Comparison of ENCODE assay signal across 32 cellular contexts in the genomic region with DNA sequence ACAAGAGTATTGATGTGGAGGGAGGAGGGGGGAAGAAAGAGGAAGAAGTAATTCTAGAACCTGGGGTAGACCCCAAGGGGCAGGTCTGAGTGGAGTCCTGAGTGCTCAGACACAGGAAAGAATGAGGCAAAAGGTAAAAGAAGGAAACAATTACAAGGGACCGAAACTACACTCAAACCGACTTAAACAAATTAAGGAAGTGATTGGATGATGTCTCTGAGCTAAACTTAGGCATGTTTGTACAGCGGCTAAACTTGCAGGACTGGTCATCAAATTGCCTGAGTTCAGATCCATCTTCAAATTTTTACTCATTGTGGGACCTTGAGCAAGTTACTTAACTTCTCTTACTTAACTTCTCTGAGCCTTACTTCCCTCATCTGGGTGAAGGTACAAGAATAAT.
DNase-seq lines count a peak whose midpoint lies in the region; ATAC-seq and TF ChIP-seq lines count a peak whose summit lies in the region.
"Had no signal": no experiment of that assay in that cellular context is flagged by ENCODE, and none has a peak within 500 bp of the region (broad histone marks: within the 10 kb centered on the region; RNA-seq: fewer than 3 reads in every experiment).

No MANE protein-coding gene starts in this region.

- H3K4me3 ChIP-seq in Karpas-422 (ENCODE audit: low read length): no peak overlapping the region
- H3K4me3 ChIP-seq: lower lobe of right lung, mucosa of descending colon, tibial nerve had no signal

- no peak for TF ChIP-seq CTCF in progenitor cell of endocrine pancreas (IDR thresholded peaks at IDR 0.05; ENCODE audit: unreplicated experiment)

- no peaks in the 10 kb centered on the region for H3K27me3 ChIP-seq in Karpas-422 (ENCODE audit: low read length)
- H3K27me3 ChIP-seq: brain microvascular endothelial cell, tibial nerve had no signal

- ATAC-seq in GM18867 (IDR thresholded peaks at IDR 0.05; ENCODE audit: unreplicated experiment): peak; percentile 60
- ATAC-seq in GM19023 (IDR thresholded peaks at IDR 0.05; ENCODE audit: unreplicated experiment): no peak
- no peak for ATAC-seq in HG02759 (IDR thresholded peaks at IDR 0.05; ENCODE audit: unreplicated experiment)
- ATAC-seq: activated T-helper 17 cell treated with anti-CD3 and anti-CD28 coated beads, Interleukin-2, amount 50 U/mL, for 72 hours; lower lobe of right lung; mucosa of descending colon; natural killer cell treated with Interleukin-12 subunit alpha and Interleukin-12 subunit beta and Interleukin-15 and Interleukin-18, amount 100 ng/mL, for 72 hours; Panc1 had no signal

- peaks cover 10% of the 10 kb centered on the region for H3K27me3 Mint-ChIP-seq in progenitor cell of endocrine pancreas
- no peaks in the 10 kb centered on the region for H3K27me3 Mint-ChIP-seq in activated CD4-positive, alpha-beta T cell treated with anti-CD3 and anti-CD28 coated beads, Interleukin-2, amount 10 ng/mL, durations not matched to agents 7 days and 5 days

- POLR2A ChIA-PET in activated CD4-positive, alpha-beta T cell treated with anti-CD3 and anti-CD28 coated beads, Interleukin-2, amount 10 ng/mL, durations not matched to agents 7 days and 5 days (lab: Charles Lee): no interaction called here

- no peaks in the 10 kb centered on the region for H3K9me2 ChIP-seq in Karpas-422 (replicated peaks; ENCODE audit: insufficient read depth, low read length)

- CTCF ChIA-PET in activated CD4-positive, alpha-beta T cell treated with anti-CD3 and anti-CD28 coated beads, Interleukin-2, amount 10 ng/mL, durations not matched to agents 7 days and 5 days (lab: Charles Lee): no interaction called here

- no peaks in the 10 kb centered on the region for H3K79me2 ChIP-seq in Karpas-422 (ENCODE audit: low read length)

- H4K20me1 ChIP-seq in Karpas-422 (ENCODE audit: insufficient read depth, low read depth, low read length): no peaks in the 10 kb centered on the region

- no peak overlapping the region for H3K27ac ChIP-seq in Karpas-422 (ENCODE audit: low read length)
- H3K27ac ChIP-seq: brain microvascular endothelial cell, epithelial cell of prostate, lower lobe of right lung, tibial nerve had no signal

- no peak overlapping the region for H3K9ac ChIP-seq in Karpas-422 (ENCODE audit: low read length)

- peak; percentile 67 for DNase-seq in Karpas-422
- peak; percentile 70 for DNase-seq in SKM-1 (lab: John Stamatoyannopoulos, UW; ENCODE audit: unreplicated experiment)
- no peak for DNase-seq in progenitor cell of endocrine pancreas (ENCODE audit: low spot score, unreplicated experiment)
- DNase-seq in activated CD4-positive, alpha-beta T cell treated with anti-CD3 and anti-CD28 coated beads, Interleukin-2, amount 10 ng/mL, durations not matched to agents 7 days and 5 days: no peak
- DNase-seq: ACHN; activated B cell treated with CpG ODN at 0.5 μM for 24 hours; activated CD4-positive, alpha-beta T cell treated with anti-CD3 and anti-CD28 coated beads, Interleukin-2, amount 50 U/mL, for 48 hours; activated CD8-positive, alpha-beta memory T cell treated with anti-CD3 and anti-CD28 coated beads, Interleukin-2, amount 50 U/mL, for 4 hours; activated naive CD4-positive, alpha-beta T cell treated with anti-CD3 and anti-CD28 coated beads, Interleukin-2, amount 50 U/mL, for 16 hours; amniotic stem cell; brain microvascular endothelial cell; DMS153; effector CD4-positive, alpha-beta T cell; head of caudate nucleus; HFFc6; IMR-90; lower lobe of right lung; mucosa of descending colon; NCI-H1417; NCI-H2081; NCI-H748 treated with DMSO at 0.1 percent for 48 hours; SHP77 treated with DMSO at 0.1 percent for 48 hours; SW 1271; T-helper 9 cell had no signal

- peak overlapping the region; percentile 22 for H3K4me2 ChIP-seq in Karpas-422 (ENCODE audit: low read depth, low read length, poor library complexity, severe bottlenecking)

- peak overlapping the region; percentile 66 for H3K27ac Mint-ChIP-seq in progenitor cell of endocrine pancreas
- no peak overlapping the region for H3K27ac Mint-ChIP-seq in activated CD4-positive, alpha-beta T cell treated with anti-CD3 and anti-CD28 coated beads, Interleukin-2, amount 10 ng/mL, durations not matched to agents 7 days and 5 days
- H3K27ac Mint-ChIP-seq: activated B cell treated with CpG ODN at 0.5 μM for 24 hours; activated T-helper 17 cell treated with anti-CD3 and anti-CD28 coated beads, Interleukin-2, amount 50 U/mL, for 72 hours; HFFc6; natural killer cell treated with Interleukin-12 subunit alpha and Interleukin-12 subunit beta and Interleukin-15 and Interleukin-18, amount 100 ng/mL, for 72 hours had no signal

- no peaks in the 10 kb centered on the region for H3K9me3 Mint-ChIP-seq in progenitor cell of endocrine pancreas (ENCODE audit: low read depth)
- no peaks in the 10 kb centered on the region for H3K9me3 Mint-ChIP-seq in activated CD4-positive, alpha-beta T cell treated with anti-CD3 and anti-CD28 coated beads, Interleukin-2, amount 10 ng/mL, durations not matched to agents 7 days and 5 days
- H3K9me3 Mint-ChIP-seq: HFFc6 had no signal

- no peaks in the 10 kb centered on the region for H3K36me3 Mint-ChIP-seq in progenitor cell of endocrine pancreas (ENCODE audit: insufficient read depth)
- H3K36me3 Mint-ChIP-seq in activated CD4-positive, alpha-beta T cell treated with anti-CD3 and anti-CD28 coated beads, Interleukin-2, amount 10 ng/mL, durations not matched to agents 7 days and 5 days (ENCODE audit: low read depth): no peaks in the 10 kb centered on the region
- H3K36me3 Mint-ChIP-seq: natural killer cell treated with Interleukin-12 subunit alpha and Interleukin-12 subunit beta and Interleukin-15 and Interleukin-18, amount 100 ng/mL, for 72 hours had no signal

- H3K4me1 ChIP-seq in Karpas-422 (ENCODE audit: low read length): peaks cover 20% of the 10 kb centered on the region
- H3K4me1 ChIP-seq: lower lobe of right lung had no signal

- no peak overlapping the region for H3K4me3 Mint-ChIP-seq in progenitor cell of endocrine pancreas (ENCODE audit: low read depth)
- no peak overlapping the region for H3K4me3 Mint-ChIP-seq in activated CD4-positive, alpha-beta T cell treated with anti-CD3 and anti-CD28 coated beads, Interleukin-2, amount 10 ng/mL, durations not matched to agents 7 days and 5 days
- H3K4me3 Mint-ChIP-seq: activated B cell treated with CpG ODN at 0.5 μM for 24 hours; activated T-helper 17 cell treated with anti-CD3 and anti-CD28 coated beads, Interleukin-2, amount 50 U/mL, for 72 hours; HFFc6; natural killer cell treated with Interleukin-12 subunit alpha and Interleukin-12 subunit beta and Interleukin-15 and Interleukin-18, amount 100 ng/mL, for 72 hours had no signal

- no peaks in the 10 kb centered on the region for H3K9me3 ChIP-seq in Karpas-422 (ENCODE audit: low read length)
- H3K9me3 ChIP-seq: lower lobe of right lung, mucosa of descending colon, tibial nerve had no signal

- no peaks in the 10 kb centered on the region for H3K36me3 ChIP-seq in Karpas-422 (ENCODE audit: insufficient read depth, low read length)
- H3K36me3 ChIP-seq: brain microvascular endothelial cell, lower lobe of right lung, tibial nerve had no signal

- H3K4me1 Mint-ChIP-seq in progenitor cell of endocrine pancreas (ENCODE audit: low read depth): peaks cover 5% of the 10 kb centered on the region
- H3K4me1 Mint-ChIP-seq in activated CD4-positive, alpha-beta T cell treated with anti-CD3 and anti-CD28 coated beads, Interleukin-2, amount 10 ng/mL, durations not matched to agents 7 days and 5 days: no peaks in the 10 kb centered on the region
- H3K4me1 Mint-ChIP-seq: activated B cell treated with CpG ODN at 0.5 μM for 24 hours; activated T-helper 17 cell treated with anti-CD3 and anti-CD28 coated beads, Interleukin-2, amount 50 U/mL, for 72 hours had no signal

- no peak overlapping the region for H2AFZ ChIP-seq in Karpas-422 (ENCODE audit: low read length)

Comparison
In these comparisons a context has a peak if more than half of its experiments do, and no peak if none do; other contexts are left out.
1. DNase-seq: peak in Karpas-422 (single experiment) and SKM-1 (single experiment); none in progenitor cell of endocrine pancreas (single experiment) and activated CD4-positive, alpha-beta T cell treated with anti-CD3 and anti-CD28 coated beads, Interleukin-2, amount 10 ng/mL, durations not matched to agents 7 days and 5 days (single experiment).